In genomic region chr2:98883780-98884211, GRCh38 we compare ENCODE assay signal across 24 cellular contexts. TPM values are rescaled to one million over a fixed set of nuclear protein-coding genes. Genes with fewer than 3 reads are reported as not detected.
DNase-seq lines count a peak whose midpoint lies in the region; ATAC-seq and TF ChIP-seq lines count a peak whose summit lies in the region.
"Had no signal": no experiment of that assay in that cellular context is flagged by ENCODE, and none has a peak within 500 bp of the region (broad histone marks: within the 10 kb centered on the region; RNA-seq: fewer than 3 reads in every experiment).

No MANE protein-coding gene starts in this region.

- ATAC-seq in sciatic nerve = no peak
- ATAC-seq in natural killer cell treated with Interleukin-12 subunit alpha and Interleukin-12 subunit beta and Interleukin-15 and Interleukin-18, amount 100 ng/mL, for 72 hours = no peak
- ATAC-seq: psoas muscle; stimulated activated naive B cell treated with anti-CD40 and anti-IgM and Interleukin-4, amounts not matched to agents 10 μg/mL and 1 μg/mL and 100 μg/mL, for 72 hours had no signal

- H3K36me3 ChIP-seq in mammary epithelial cell (ENCODE audit: insufficient read depth, low read length) = no peaks in the 10 kb centered on the region
- H3K36me3 ChIP-seq in SK-N-SH (replicated peaks in 1 of 2; ENCODE audit: control insufficient read depth in 1 of 2, insufficient read depth in 2 of 2, low read length in 1 of 2) = no peaks in the 10 kb centered on the region
- H3K36me3 ChIP-seq: brain microvascular endothelial cell, colonic mucosa, neural progenitor cell, thoracic aorta had no signal

- peaks cover 13 to 35% of the 10 kb centered on the region in 2 donors for H3K27me3 Mint-ChIP-seq in natural killer cell treated with Interleukin-12 subunit alpha and Interleukin-12 subunit beta and Interleukin-15 and Interleukin-18, amount 100 ng/mL, for 72 hours

- H3K9ac ChIP-seq in mammary epithelial cell (ENCODE audit: insufficient read depth, low read length) = no peak overlapping the region
- H3K9ac ChIP-seq in SK-N-SH = no peak overlapping the region
- H3K9ac ChIP-seq: neural progenitor cell had no signal

- H3K9me2 ChIP-seq in SK-N-SH = no peaks in the 10 kb centered on the region

- TF ChIP-seq EP300 in SK-N-SH (IDR thresholded peaks at IDR 0.05; ENCODE audit: borderline replicate concordance in 1 of 2, low read depth in 1 of 2, low read length in 1 of 2) = no peak

- no TSS peak for BruUV-seq in mammary epithelial cell (replicated peaks; lab: Mats Ljungman, UMichigan)

- CTCF ChIA-PET in mammary epithelial cell (lab: Charles Lee; ENCODE audit: low non-redundant PET) (no interaction called here), SK-N-SH (lab: Yijun Ruan, JAX) (no interaction called here)

- WGBS in mammary epithelial cell (ENCODE audit: low coverage, missing lambda C conversion rate) = 58% methylated on average over 3 of the region's 10 CpGs
- 77% methylated on average over 10 of the region's 10 CpGs for WGBS in SK-N-SH (ENCODE audit: low lambda C conversion rate)

- no peaks in the 10 kb centered on the region for H3K27me3 ChIP-seq in mammary epithelial cell (ENCODE audit: insufficient read depth, low read length)
- no peaks in the 10 kb centered on the region for H3K27me3 ChIP-seq in SK-N-SH (ENCODE audit: insufficient read depth)
- H3K27me3 ChIP-seq: brain microvascular endothelial cell, colonic mucosa, neural progenitor cell had no signal

- intact Hi-C loops in mammary epithelial cell (cut with micrococcal nuclease) (no loop called here), sciatic nerve (cut with DNase I) (no loop called here)

- no peak overlapping the region for H3K27ac ChIP-seq in mammary epithelial cell (ENCODE audit: insufficient read depth, low read depth, low read length)
- H3K27ac ChIP-seq in SK-N-SH (ENCODE audit: low read depth in 2 of 2, low read length in 1 of 2) = no peak overlapping the region
- H3K27ac ChIP-seq: brain microvascular endothelial cell, colonic mucosa, neural progenitor cell, psoas muscle, thoracic aorta had no signal

- TF ChIP-seq CTCF in mammary epithelial cell (conservative IDR thresholded peaks at IDR 0.05 in 1 of 2, IDR thresholded peaks at IDR 0.05 in 1 of 2; ENCODE audit: extremely low read depth in 1 of 2, insufficient read depth in 1 of 2, low read depth in 1 of 2, low read length in 2 of 2) (no peak), SK-N-SH (IDR thresholded peaks at IDR 0.05) (no peak)

- H3K4me1 Mint-ChIP-seq in natural killer cell treated with Interleukin-12 subunit alpha and Interleukin-12 subunit beta and Interleukin-15 and Interleukin-18, amount 100 ng/mL, for 72 hours (ENCODE audit: low read depth in 2 of 2) = no peaks in the 10 kb centered on the region
- H3K4me1 Mint-ChIP-seq: endodermal cell; neural progenitor cell; stimulated activated naive B cell treated with anti-CD40 and anti-IgM and Interleukin-4, amounts not matched to agents 10 μg/mL and 1 μg/mL and 100 μg/mL, for 72 hours had no signal

- H3K4me3 Mint-ChIP-seq in natural killer cell treated with Interleukin-12 subunit alpha and Interleukin-12 subunit beta and Interleukin-15 and Interleukin-18, amount 100 ng/mL, for 72 hours = no peak overlapping the region
- H3K4me3 Mint-ChIP-seq: activated T-cell treated with anti-CD3 and anti-CD28 coated beads, Interleukin-2, amount 50 U/mL, for 24 hours; endodermal cell; neural progenitor cell; stimulated activated naive B cell treated with anti-CD40 and anti-IgM and Interleukin-4, amounts not matched to agents 10 μg/mL and 1 μg/mL and 100 μg/mL, for 72 hours had no signal

- H3K27ac Mint-ChIP-seq in natural killer cell treated with Interleukin-12 subunit alpha and Interleukin-12 subunit beta and Interleukin-15 and Interleukin-18, amount 100 ng/mL, for 72 hours = no peak overlapping the region
- H3K27ac Mint-ChIP-seq: activated T-cell treated with anti-CD3 and anti-CD28 coated beads, Interleukin-2, amount 50 U/mL, for 24 hours; endodermal cell; neural progenitor cell; stimulated activated naive B cell treated with anti-CD40 and anti-IgM and Interleukin-4, amounts not matched to agents 10 μg/mL and 1 μg/mL and 100 μg/mL, for 72 hours had no signal

- POLR2A ChIA-PET in SK-N-SH (lab: Yijun Ruan, JAX) = no interaction called here

- H3K79me2 ChIP-seq in mammary epithelial cell (ENCODE audit: insufficient read depth, low read length) (no peaks in the 10 kb centered on the region), SK-N-SH (ENCODE audit: insufficient read depth) (no peaks in the 10 kb centered on the region)

- H3K9me3 ChIP-seq in mammary epithelial cell (replicated peaks; ENCODE audit: insufficient read depth, low read length) (peaks cover 4% of the 10 kb centered on the region), SK-N-SH (no peaks in the 10 kb centered on the region)
- H3K9me3 ChIP-seq: colonic mucosa had no signal

- dilution Hi-C loops in mammary epithelial cell (cut with HindIII; ENCODE audit: low sequenced_read_pairs) = no loop called here

- H3K4me2 ChIP-seq in mammary epithelial cell (ENCODE audit: insufficient read depth, low read depth, low read length) (no peak overlapping the region), SK-N-SH (no peak overlapping the region)
- H3K4me2 ChIP-seq: neural progenitor cell had no signal

- peaks cover 6% of the 10 kb centered on the region for H3K9me3 Mint-ChIP-seq in natural killer cell treated with Interleukin-12 subunit alpha and Interleukin-12 subunit beta and Interleukin-15 and Interleukin-18, amount 100 ng/mL, for 72 hours

- H3F3A ChIP-seq in SK-N-SH (replicated peaks; ENCODE audit: insufficient read depth) = no peaks in the 10 kb centered on the region

- H3K36me3 Mint-ChIP-seq in natural killer cell treated with Interleukin-12 subunit alpha and Interleukin-12 subunit beta and Interleukin-15 and Interleukin-18, amount 100 ng/mL, for 72 hours = peaks cover 28% of the 10 kb centered on the region
- H3K36me3 Mint-ChIP-seq: neural progenitor cell had no signal

- H4K20me1 ChIP-seq in mammary epithelial cell (ENCODE audit: insufficient read depth, low read length) (no peaks in the 10 kb centered on the region), SK-N-SH (ENCODE audit: insufficient read depth) (no peaks in the 10 kb centered on the region)

- H3K4me3 ChIP-seq in mammary epithelial cell (replicated peaks in 1 of 3; ENCODE audit: insufficient read depth in 1 of 3, low read depth in 2 of 3, low read length in 3 of 3) (no peak overlapping the region), SK-N-SH (ENCODE audit: low read depth in 2 of 2, low read length in 1 of 2) (no peak overlapping the region)
- H3K4me3 ChIP-seq: colonic mucosa, lung, neural progenitor cell, psoas muscle, thoracic aorta had no signal

- H2AFZ ChIP-seq in mammary epithelial cell (ENCODE audit: low read depth, low read length) = no peak overlapping the region
- H2AFZ ChIP-seq in SK-N-SH (ENCODE audit: low read depth) = no peak overlapping the region
- H2AFZ ChIP-seq: neural progenitor cell had no signal

- TF ChIP-seq RAD21 in SK-N-SH (IDR thresholded peaks at IDR 0.05; ENCODE audit: low read length) = no peak

- peaks cover 8% of the 10 kb centered on the region for H3K4me1 ChIP-seq in mammary epithelial cell (ENCODE audit: insufficient read depth, low read length)
- no peaks in the 10 kb centered on the region for H3K4me1 ChIP-seq in SK-N-SH (ENCODE audit: control insufficient read depth in 1 of 2, insufficient read depth in 2 of 2, low read depth in 1 of 2, low read length in 1 of 2)
- H3K4me1 ChIP-seq: colonic mucosa, neural progenitor cell, psoas muscle had no signal

- DNase-seq in Daoy (ENCODE audit: low read depth) (peak; percentile 26), mammary epithelial cell (peak; percentile 35), iPS-NIHi7 (ENCODE audit: extremely low spot score) (peak; percentile 11), sciatic nerve (ENCODE audit: low spot score) (peak; percentile 37), NOMO-1 treated with dmso at 0.1 percent for 144 hours (lab: John Stamatoyannopoulos, UW; ENCODE audit: unreplicated experiment) (no peak), SK-N-SH (no peak), SW 1271 (lab: John Stamatoyannopoulos, UW) (no peak)
- DNase-seq in natural killer cell treated with Interleukin-12 subunit alpha and Interleukin-12 subunit beta and Interleukin-15 and Interleukin-18, amount 100 ng/mL, for 72 hours (ENCODE audit: low spot score) = no peak
- DNase-seq: ACHN; activated CD4-positive, alpha-beta T cell treated with anti-CD3 and anti-CD28 coated beads for 1 hour; activated gamma-delta T cell treated with Interleukin-2 at 50 U/mL for 16 hours; activated T-cell treated with anti-CD3 and anti-CD28 coated beads, Interleukin-2, amount 50 U/mL, for 24 hours; brain microvascular endothelial cell; C1 segment of cervical spinal cord; colonic mucosa; endodermal cell; H7; NCI-H1105; psoas muscle; stimulated activated CD4-positive, alpha-beta T cell treated with anti-CD3 and anti-CD28 coated beads, Interleukin-4, amount 100 ng/mL, for 1 hour; stimulated activated naive B cell treated with anti-CD40 and anti-IgM and Interleukin-4, amounts not matched to agents 10 μg/mL and 1 μg/mL and 100 μg/mL, for 72 hours had no signal

- in situ Hi-C loops in mammary epithelial cell (cut with MboI; ENCODE audit: low sequenced_read_pairs in 2 of 2) = no loop called here

TF ChIP-seq in SK-N-SH, 30 proteins besides CTCF, POLR2A, EP300 and RAD21 (continues in another document):
- TF ChIP-seq GATA2 (CRISPR knock-in tag; IDR thresholded peaks at IDR 0.05) (no peak), FOXJ3 (CRISPR knock-in tag; IDR thresholded peaks at IDR 0.05) (no peak), MXI1 (IDR thresholded peaks at IDR 0.05; ENCODE audit: low read depth, low read length) (no peak), GABPA (IDR thresholded peaks at IDR 0.05; ENCODE audit: low read depth) (no peak), TAF1 (IDR thresholded peaks at IDR 0.05; ENCODE audit: borderline replicate concordance, low read depth, low read length) (no peak)

RNA-seq across cellular contexts. Expression of gene CRACDL, which starts 52.2 kb away (rescaled TPM):
- total RNA-seq in Daoy (2014; rRNA removed; shearing (Covaris generic)) = 0.33 and 1.3 TPM in 2 replicates
- total RNA-seq in mammary epithelial cell = 1 to 10 TPM; 4.5 to 8.5 TPM
- 4.7 TPM for polyA plus RNA-seq in mammary epithelial cell
- polyA minus RNA-seq in mammary epithelial cell = 27.0 TPM
- total RNA-seq in sciatic nerve = 12.4 TPM
- not detected in 2 replicates for polyA plus RNA-seq in SK-N-SH (2012; rRNA removed)
- polyA plus RNA-seq in SK-N-SH (2012; cell fraction: cytosol; rRNA removed) = 0.03 TPM in 1 of 2 replicates, not detected in the other
- 0.09 TPM in 1 of 2 replicates, not detected in the other for polyA plus RNA-seq in SK-N-SH (2012; cell fraction: nucleus; rRNA removed)
- total RNA-seq in natural killer cell treated with Interleukin-12 subunit alpha and Interleukin-12 subunit beta and Interleukin-15 and Interleukin-18, amount 100 ng/mL, for 72 hours = under 1 TPM in 1 of 2 donors, not detected in 1; 0.22 TPM

Comparison
In these comparisons a context has a peak if more than half of its experiments do, and no peak if none do; other contexts are left out.
1. DNase-seq: peak in Daoy (single experiment), mammary epithelial cell (single experiment), iPS-NIHi7 (single experiment) and sciatic nerve (single experiment); none in NOMO-1 treated with dmso at 0.1 percent for 144 hours (single experiment), SK-N-SH (single experiment), SW 1271 (0 of 2) and natural killer cell treated with Interleukin-12 subunit alpha and Interleukin-12 subunit beta and Interleukin-15 and Interleukin-18, amount 100 ng/mL, for 72 hours (single experiment).